Comparison of ENCODE assay signal across 9 cellular contexts in genomic region chrX:20315140-20315539, GRCh38. TPM values are rescaled to one million over a fixed set of nuclear protein-coding genes. Genes with fewer than 3 reads are reported as not detected.
DNase-seq lines count a peak whose midpoint lies in the region; ATAC-seq and TF ChIP-seq lines count a peak whose summit lies in the region.
"Had no signal": no experiment of that assay in that cellular context is flagged by ENCODE, and none has a peak within 500 bp of the region (broad histone marks: within the 10 kb centered on the region; RNA-seq: fewer than 3 reads in every experiment).

No MANE protein-coding gene starts in this region.

- H3K27ac ChIP-seq in Karpas-422 (ENCODE audit: low read length) (peak overlapping the region; percentile 53), thyroid gland (no peak overlapping the region)

- H3K4me3 ChIP-seq in Karpas-422 (ENCODE audit: low read length) = no peak overlapping the region
- H3K4me3 ChIP-seq in epithelial cell of esophagus (ENCODE audit: low read length) = no peak overlapping the region
- H3K4me3 ChIP-seq in thyroid gland (replicated peaks in 1 of 3) = no peak overlapping the region
- no peak overlapping the region for H3K4me3 ChIP-seq in HAP-1

- peak overlapping the region; percentile 33 for H3K4me2 ChIP-seq in Karpas-422 (ENCODE audit: low read depth, low read length, poor library complexity, severe bottlenecking)

- WGBS in thyroid gland, 2 donors = 41 to 49% methylated on average over 2 of the region's 2 CpGs

- peak overlapping the region; percentile 83; the same call in 1 of the 2 replicates for H2AFZ ChIP-seq in Karpas-422 (ENCODE audit: low read length)

- H3K27me3 ChIP-seq in Karpas-422 (ENCODE audit: low read length) (no peaks in the 10 kb centered on the region), thyroid gland (no peaks in the 10 kb centered on the region), HAP-1 (ENCODE audit: low read depth) (no peaks in the 10 kb centered on the region)

- no peaks in the 10 kb centered on the region for H4K20me1 ChIP-seq in Karpas-422 (ENCODE audit: insufficient read depth, low read depth, low read length)

- ATAC-seq in GM21723 (IDR thresholded peaks at IDR 0.05; ENCODE audit: unreplicated experiment) = peak; percentile 77

- TF ChIP-seq POLR2A in thyroid gland (IDR thresholded peaks at IDR 0.05) = no peak

- no peaks in the 10 kb centered on the region for H3K36me3 ChIP-seq in Karpas-422 (ENCODE audit: insufficient read depth, low read length)
- no peaks in the 10 kb centered on the region for H3K36me3 ChIP-seq in thyroid gland
- no peaks in the 10 kb centered on the region for H3K36me3 ChIP-seq in HAP-1 (replicated peaks)

- in situ Hi-C loops in HAP-1 (cut with MboI; ENCODE audit: low sequenced_read_pairs) = no loop called here

- H3K4me1 ChIP-seq in Karpas-422 (ENCODE audit: low read length) = peaks cover 11% of the 10 kb centered on the region
- H3K4me1 ChIP-seq in thyroid gland = peaks cover 0 to 4% of the 10 kb centered on the region in 2 donors
- no peaks in the 10 kb centered on the region for H3K4me1 ChIP-seq in HAP-1

- no peaks in the 10 kb centered on the region for H3K9me3 ChIP-seq in Karpas-422 (ENCODE audit: low read length)
- H3K9me3 ChIP-seq in thyroid gland = no peaks in the 10 kb centered on the region
- no peaks in the 10 kb centered on the region for H3K9me3 ChIP-seq in HAP-1

- TF ChIP-seq CTCF in GM10266 (IDR thresholded peaks at IDR 0.05; ENCODE audit: control insufficient read depth, insufficient read depth, low read depth, missing control alignments) (no peak), epithelial cell of esophagus (IDR thresholded peaks at IDR 0.05; ENCODE audit: insufficient read depth, low read depth, low read length, missing control alignments) (no peak), thyroid gland (IDR thresholded peaks at IDR 0.05) (no peak)

- H3K9me2 ChIP-seq in Karpas-422 (replicated peaks; ENCODE audit: insufficient read depth, low read length) = no peaks in the 10 kb centered on the region

- DNase-seq in GM10266 (ENCODE audit: extremely low spot score) (peak; percentile 5), Karpas-422 (peak; percentile 73), epithelial cell of esophagus (ENCODE audit: low read depth) (peak; percentile 87), thyroid gland (no peak), COLO668 (lab: John Stamatoyannopoulos, UW; ENCODE audit: unreplicated experiment) (no peak), NCI-H69 (lab: John Stamatoyannopoulos, UW) (no peak), HAP-1 (ENCODE audit: low spot score in 2 of 2) (no peak)
- DNase-seq: NCI-H1694 had no signal

- intact Hi-C loops in thyroid gland (cut with DNase I) = no loop called here

- H3K79me2 ChIP-seq in Karpas-422 (ENCODE audit: low read length) = no peaks in the 10 kb centered on the region

- peak overlapping the region; percentile 45; the same call in 1 of the 2 replicates for H3K9ac ChIP-seq in Karpas-422 (ENCODE audit: low read length)

RNA-seq across cellular contexts. Expression of gene RPS6KA3, which starts 48.4 kb away (rescaled TPM):
- 22.8 and 35.0 TPM in 2 replicates for total RNA-seq in Karpas-422 (2014; rRNA removed; shearing (Covaris generic); ENCODE audit: low replicate concordance)
- 10 to 100 TPM; 41.6 to 57.6 (median 51.4) TPM for total RNA-seq in thyroid gland

Comparison
In these comparisons a context has a peak if more than half of its experiments do, and no peak if none do; other contexts are left out.
1. DNase-seq: peak in GM10266 (single experiment), Karpas-422 (single experiment) and epithelial cell of esophagus (single experiment); none in thyroid gland (0 of 2), COLO668 (single experiment), NCI-H69 (single experiment) and HAP-1 (0 of 2).